ENCODE assay signal across 15 cellular contexts in genomic region chr13:43688230-43688907, GRCh38.
A peak's percentile ranks its signal among the peaks of the same experiment; 100 is the strongest.
DNase-seq lines count a peak whose midpoint lies in the region; ATAC-seq and TF ChIP-seq lines count a peak whose summit lies in the region.
"Had no signal": no experiment of that assay in that cellular context is flagged by ENCODE, and none has a peak within 500 bp of the region (broad histone marks: within the 10 kb centered on the region; RNA-seq: fewer than 3 reads in every experiment).

No MANE protein-coding gene starts in this region.

- intact Hi-C loops in Right ventricle myocardium superior (cut with DNase I), result no loop called here
- intact Hi-C loops in cardiac septum (cut with DNase I), result loop anchor here (2.0 to 5.0 kb wide), 2 partner anchors 78 to 99 kb away; partner anchors contain the start of gene ENOX1
- intact Hi-C loops in left ventricle myocardium superior (cut with micrococcal nuclease), result loop anchor here (5.0 kb wide), 1 partner anchor 79 kb away; no protein-coding TSS in a partner anchor

- H3K4me3 ChIP-seq in smooth muscle cell, result no peak overlapping the region
- no peak overlapping the region for H3K4me3 ChIP-seq in trophoblast cell (ENCODE audit: low read depth, low read length)
- H3K4me3 ChIP-seq: PC-9 had no signal

- H3K79me1 ChIP-seq in trophoblast cell (ENCODE audit: low read length), result no peaks in the 10 kb centered on the region

- H4K8ac ChIP-seq in trophoblast cell (ENCODE audit: low read depth, low read length), result no peak overlapping the region

- no peak overlapping the region for H3K23ac ChIP-seq in trophoblast cell (ENCODE audit: low read length)

- no peaks in the 10 kb centered on the region for H4K20me1 ChIP-seq in smooth muscle cell (ENCODE audit: low read depth)

- no peak overlapping the region for H2AK5ac ChIP-seq in trophoblast cell (ENCODE audit: low read length)

- H3K27me3 ChIP-seq in smooth muscle cell (ENCODE audit: low read depth), result no peaks in the 10 kb centered on the region
- no peaks in the 10 kb centered on the region for H3K27me3 ChIP-seq in trophoblast cell (ENCODE audit: insufficient read depth, low read length)

- DNase-seq in Right ventricle myocardium superior (no peak), cardiac septum (ENCODE audit: low spot score) (no peak), cerebellar cortex (ENCODE audit: low spot score) (peak; percentile 11), left ventricle myocardium superior (no peak), smooth muscle cell (lab: John Stamatoyannopoulos, UW; ENCODE audit: unreplicated experiment) (no peak), trophoblast cell (no peak)
- DNase-seq: DMS53, GF-D8, NCI-H1694, NCI-H2081, NCI-H446, NCI-H69, PC-9, RPMI8226 had no signal

- no peak overlapping the region for H2BK120ac ChIP-seq in trophoblast cell (ENCODE audit: insufficient read depth, low read length, poor library complexity)

- no peak for TF ChIP-seq CTCF in smooth muscle cell (IDR thresholded peaks at IDR 0.05; ENCODE audit: borderline replicate concordance, insufficient read depth, poor library complexity, severe bottlenecking)

- no peak overlapping the region for H2BK12ac ChIP-seq in trophoblast cell (ENCODE audit: low read length)

- no peak overlapping the region for H4K91ac ChIP-seq in trophoblast cell (ENCODE audit: low read depth, low read length)

- no peak overlapping the region for H2AFZ ChIP-seq in smooth muscle cell (ENCODE audit: low read depth)
- H2AFZ ChIP-seq in trophoblast cell (ENCODE audit: insufficient read depth, low read length, poor library complexity), result no peak overlapping the region
- H2AFZ ChIP-seq: PC-9 had no signal

- H3K79me2 ChIP-seq in smooth muscle cell (ENCODE audit: low read depth) (no peaks in the 10 kb centered on the region), trophoblast cell (ENCODE audit: control insufficient read depth, insufficient read depth, low read length, poor library complexity) (no peaks in the 10 kb centered on the region)

- H4K12ac ChIP-seq in trophoblast cell (ENCODE audit: low read depth, low read length), result no peak overlapping the region

- H3K36me3 ChIP-seq in smooth muscle cell (ENCODE audit: low read depth), result no peaks in the 10 kb centered on the region
- no peaks in the 10 kb centered on the region for H3K36me3 ChIP-seq in trophoblast cell (ENCODE audit: control insufficient read depth in 1 of 2, insufficient read depth in 2 of 2, low read length in 2 of 2)

- H3K9ac ChIP-seq in smooth muscle cell (ENCODE audit: low read depth) (no peak overlapping the region), trophoblast cell (ENCODE audit: low read length) (no peak overlapping the region)

- H3K4me2 ChIP-seq in smooth muscle cell, result no peak overlapping the region
- no peak overlapping the region for H3K4me2 ChIP-seq in trophoblast cell (ENCODE audit: low read length)
- H3K4me2 ChIP-seq: PC-9 had no signal

- 75% methylated on average over 3 of the region's 3 CpGs for WGBS in smooth muscle cell (ENCODE audit: low lambda C conversion rate)
- WGBS in trophoblast cell (ENCODE audit: extremely low coverage, insufficient coverage, insufficient read length), result no CpG with 5 or more reads among the region's 3 CpGs

- no peak overlapping the region for H3K18ac ChIP-seq in trophoblast cell (ENCODE audit: low read length)

- H3F3A ChIP-seq in smooth muscle cell (ENCODE audit: low read depth), result no peaks in the 10 kb centered on the region

- H3K27ac ChIP-seq in smooth muscle cell (ENCODE audit: low read depth) (no peak overlapping the region), trophoblast cell (ENCODE audit: low read depth, low read length) (no peak overlapping the region)
- H3K27ac ChIP-seq: PC-9 had no signal

- ATAC-seq in Right ventricle myocardium superior (ENCODE audit: poor library complexity) (peak; percentile 85), left ventricle myocardium superior (peak; percentile 78), HG03439 (IDR thresholded peaks at IDR 0.05; ENCODE audit: unreplicated experiment) (no peak)

- H3K4ac ChIP-seq in trophoblast cell (ENCODE audit: low read depth, low read length), result no peak overlapping the region

- H3K4me1 ChIP-seq in smooth muscle cell (ENCODE audit: low read depth) (no peaks in the 10 kb centered on the region), trophoblast cell (ENCODE audit: control insufficient read depth in 1 of 2, insufficient read depth in 2 of 2, low read length in 2 of 2) (peaks cover 6 to 8% of the 10 kb centered on the region in 2 experiments)

- no peak overlapping the region for H3K14ac ChIP-seq in trophoblast cell (ENCODE audit: low read length)

- H3K9me3 ChIP-seq in smooth muscle cell (replicated peaks; ENCODE audit: low read depth), result no peaks in the 10 kb centered on the region
- H3K9me3 ChIP-seq in trophoblast cell (ENCODE audit: insufficient read depth, low read depth, low read length), result no peaks in the 10 kb centered on the region

- no peak overlapping the region for H2BK5ac ChIP-seq in trophoblast cell (ENCODE audit: low read depth, low read length, poor library complexity)
